8 cellular contexts compared by ENCODE assay signal in the genomic region with DNA sequence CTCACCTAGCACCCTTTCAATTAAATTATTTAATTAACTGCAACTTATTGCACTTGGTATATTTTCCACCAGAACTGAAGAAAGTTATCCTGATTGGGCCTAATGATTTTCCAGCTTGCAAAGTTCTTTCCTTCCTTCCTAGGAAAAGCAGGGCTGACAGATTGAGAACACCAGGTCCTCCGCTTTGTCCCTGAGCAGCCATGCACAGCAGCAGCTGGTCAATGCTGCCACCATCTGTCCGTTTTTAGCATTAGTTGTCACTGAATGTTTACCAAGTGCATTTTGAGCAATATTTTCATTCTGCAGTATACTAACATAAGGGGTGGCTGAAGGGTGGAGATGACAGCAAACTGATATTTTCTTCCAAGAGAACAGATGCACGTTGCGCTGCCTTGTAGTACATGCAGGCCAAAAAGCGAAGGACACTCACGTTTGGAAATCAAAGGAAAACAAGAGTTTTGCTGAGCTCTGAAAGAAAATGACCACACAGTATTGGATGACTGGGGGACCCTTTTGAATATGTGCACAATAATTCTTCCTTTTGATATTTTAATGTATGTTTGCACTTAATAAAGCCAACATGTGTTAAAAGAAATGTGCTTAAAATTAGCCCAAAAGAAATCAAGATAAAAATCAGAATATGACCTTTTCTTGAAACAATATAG.
DNase-seq lines count a peak whose midpoint lies in the region; ATAC-seq and TF ChIP-seq lines count a peak whose summit lies in the region.

No MANE protein-coding gene starts in this region.

- H3K27me3 ChIP-seq in right atrium auricular region = no peaks in the 10 kb centered on the region

- TF ChIP-seq CTCF in GM12875 (IDR thresholded peaks at IDR 0.05; ENCODE audit: borderline replicate concordance, insufficient read depth, low read depth, low read length) (peak; percentile 55; the same call in 1 of the 2 replicates), right atrium auricular region (IDR thresholded peaks at IDR 0.05) (peak; percentile 62 to 85)

- H3K27ac ChIP-seq in right atrium auricular region = peak overlapping the region in 1 of 2 donors; percentile 34

- H3K4me1 ChIP-seq in right atrium auricular region = no peaks in the 10 kb centered on the region

- ATAC-seq in HG02973 (IDR thresholded peaks at IDR 0.05; ENCODE audit: unreplicated experiment) = peak; percentile 77

- no peaks in the 10 kb centered on the region for H3K9me3 ChIP-seq in right atrium auricular region

- H3K4me3 ChIP-seq in GM12875 (ENCODE audit: low read depth, low read length) = no peak overlapping the region
- H3K4me3 ChIP-seq in right atrium auricular region = no peak overlapping the region
- no peak overlapping the region for H3K4me3 ChIP-seq in skeletal muscle cell (ENCODE audit: low read depth, low read length)

- DNase-seq in A172 (ENCODE audit: low spot score) = peak; percentile 74
- peak; percentile 65 for DNase-seq in NCI-H2196 (lab: John Stamatoyannopoulos, UW; ENCODE audit: unreplicated experiment)
- DNase-seq in amygdala (lab: John Stamatoyannopoulos, UW) = peak in 45 of 56 donors; percentile 4 to 80 (median 39)
- peak; percentile 62 for DNase-seq in right atrium auricular region (ENCODE audit: low spot score)
- DNase-seq in skeletal muscle cell (ENCODE audit: low read depth) = peak; percentile 41
- DNase-seq in stimulated activated CD4-positive, alpha-beta T cell treated with anti-CD3 and anti-CD28 coated beads, Interleukin-12 subunit alpha, Interleukin-12 subunit beta, amount 100 ng/mL, for 4 hours = no peak

- H3K36me3 ChIP-seq in right atrium auricular region = no peaks in the 10 kb centered on the region
